In genomic region chr11:111762526-111762925, GRCh38 we compare ENCODE assay signal across 1 cellular context.
TF ChIP-seq lines count a peak whose summit lies in the region.

No MANE protein-coding gene starts in this region.

TF ChIP-seq in HEK293, 187 proteins besides CTCF, POLR2A, EP300 and RAD21 (continued from another document):
- no peak for TF ChIP-seq ZNF518A (tag by site-specific recombination; conservative IDR thresholded peaks at IDR 0.05; ENCODE audit: low read depth)
TF ChIP-seq in HEK293: peak in this region for 1.
